ENCODE assay signal across 1 cellular context in the genomic region with DNA sequence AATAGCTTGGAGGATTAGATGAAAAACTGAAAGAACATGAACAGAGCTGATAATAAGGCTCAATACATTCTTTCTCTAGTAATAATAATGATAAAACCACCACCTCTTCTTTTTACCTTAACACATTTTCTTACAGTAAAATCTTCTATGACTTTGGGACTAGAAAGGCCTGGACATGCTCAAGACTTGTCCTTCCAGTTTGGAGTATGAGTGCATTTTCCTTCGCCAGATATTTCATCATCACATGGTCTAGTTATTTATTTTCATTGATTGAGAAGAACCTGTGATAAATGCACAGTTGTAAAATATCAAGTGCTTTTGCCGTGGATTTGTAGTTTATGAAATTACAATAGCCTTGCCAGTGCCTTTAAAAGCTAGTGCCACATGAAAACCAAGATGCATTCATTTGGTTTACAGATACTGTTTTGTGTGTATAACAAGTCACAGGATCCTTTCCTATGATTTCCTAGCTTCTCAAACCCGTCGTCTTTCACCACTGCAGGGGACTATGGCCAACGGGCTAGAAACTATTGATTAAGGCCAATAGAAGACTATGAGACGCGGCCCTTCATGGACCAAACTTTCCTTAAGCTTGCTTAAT.
TF ChIP-seq lines count a peak whose summit lies in the region.

No MANE protein-coding gene starts in this region.

TF ChIP-seq in GM23338, 12 proteins besides CTCF, POLR2A, EP300 and RAD21 (continued from another document):
- TF ChIP-seq ZNF462 (CRISPR knock-in tag; IDR thresholded peaks at IDR 0.05) (no peak), POLR2AphosphoS5 (IDR thresholded peaks at IDR 0.05; ENCODE audit: low read depth) (no peak), JUNB (IDR thresholded peaks at IDR 0.05; ENCODE audit: unreplicated experiment) (no peak), EZH2 (IDR thresholded peaks at IDR 0.05; ENCODE audit: low read depth, unreplicated experiment) (no peak), EZH2phosphoT487 (IDR thresholded peaks at IDR 0.05; ENCODE audit: unreplicated experiment) (no peak), ZNF331 (CRISPR knock-in tag; IDR thresholded peaks at IDR 0.05; ENCODE audit: low read depth) (no peak), NANOG (IDR thresholded peaks at IDR 0.05; ENCODE audit: borderline replicate concordance) (no peak), STAT1 (IDR thresholded peaks at IDR 0.05; ENCODE audit: unreplicated experiment) (no peak)
- TF ChIP-seq, protein P1, sequence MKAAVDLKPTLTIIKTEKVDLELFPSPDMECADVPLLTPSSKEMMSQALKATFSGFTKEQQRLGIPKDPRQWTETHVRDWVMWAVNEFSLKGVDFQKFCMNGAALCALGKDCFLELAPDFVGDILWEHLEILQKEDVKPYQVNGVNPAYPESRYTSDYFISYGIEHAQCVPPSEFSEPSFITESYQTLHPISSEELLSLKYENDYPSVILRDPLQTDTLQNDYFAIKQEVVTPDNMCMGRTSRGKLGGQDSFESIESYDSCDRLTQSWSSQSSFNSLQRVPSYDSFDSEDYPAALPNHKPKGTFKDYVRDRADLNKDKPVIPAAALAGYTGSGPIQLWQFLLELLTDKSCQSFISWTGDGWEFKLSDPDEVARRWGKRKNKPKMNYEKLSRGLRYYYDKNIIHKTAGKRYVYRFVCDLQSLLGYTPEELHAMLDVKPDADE (IDR thresholded peaks at IDR 0.05), result no peak
- TF ChIP-seq, protein P2, sequence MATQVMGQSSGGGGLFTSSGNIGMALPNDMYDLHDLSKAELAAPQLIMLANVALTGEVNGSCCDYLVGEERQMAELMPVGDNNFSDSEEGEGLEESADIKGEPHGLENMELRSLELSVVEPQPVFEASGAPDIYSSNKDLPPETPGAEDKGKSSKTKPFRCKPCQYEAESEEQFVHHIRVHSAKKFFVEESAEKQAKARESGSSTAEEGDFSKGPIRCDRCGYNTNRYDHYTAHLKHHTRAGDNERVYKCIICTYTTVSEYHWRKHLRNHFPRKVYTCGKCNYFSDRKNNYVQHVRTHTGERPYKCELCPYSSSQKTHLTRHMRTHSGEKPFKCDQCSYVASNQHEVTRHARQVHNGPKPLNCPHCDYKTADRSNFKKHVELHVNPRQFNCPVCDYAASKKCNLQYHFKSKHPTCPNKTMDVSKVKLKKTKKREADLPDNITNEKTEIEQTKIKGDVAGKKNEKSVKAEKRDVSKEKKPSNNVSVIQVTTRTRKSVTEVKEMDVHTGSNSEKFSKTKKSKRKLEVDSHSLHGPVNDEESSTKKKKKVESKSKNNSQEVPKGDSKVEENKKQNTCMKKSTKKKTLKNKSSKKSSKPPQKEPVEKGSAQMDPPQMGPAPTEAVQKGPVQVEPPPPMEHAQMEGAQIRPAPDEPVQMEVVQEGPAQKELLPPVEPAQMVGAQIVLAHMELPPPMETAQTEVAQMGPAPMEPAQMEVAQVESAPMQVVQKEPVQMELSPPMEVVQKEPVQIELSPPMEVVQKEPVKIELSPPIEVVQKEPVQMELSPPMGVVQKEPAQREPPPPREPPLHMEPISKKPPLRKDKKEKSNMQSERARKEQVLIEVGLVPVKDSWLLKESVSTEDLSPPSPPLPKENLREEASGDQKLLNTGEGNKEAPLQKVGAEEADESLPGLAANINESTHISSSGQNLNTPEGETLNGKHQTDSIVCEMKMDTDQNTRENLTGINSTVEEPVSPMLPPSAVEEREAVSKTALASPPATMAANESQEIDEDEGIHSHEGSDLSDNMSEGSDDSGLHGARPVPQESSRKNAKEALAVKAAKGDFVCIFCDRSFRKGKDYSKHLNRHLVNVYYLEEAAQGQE (IDR thresholded peaks at IDR 0.05; ENCODE audit: unreplicated experiment), result no peak
TF ChIP-seq in GM23338: peak in this region for 0.
